13 cellular contexts compared by ENCODE assay signal in genomic region chr4:182717788-182718583, GRCh38.
DNase-seq lines count a peak whose midpoint lies in the region; ATAC-seq and TF ChIP-seq lines count a peak whose summit lies in the region.
"Had no signal": no experiment of that assay in that cellular context is flagged by ENCODE, and none has a peak within 500 bp of the region (broad histone marks: within the 10 kb centered on the region; RNA-seq: fewer than 3 reads in every experiment).

No MANE protein-coding gene starts in this region.

- DNase-seq in KBM-7 (peak; percentile 3), foreskin fibroblast (no peak), iPS-NIHi11 (ENCODE audit: low spot score) (no peak), globus pallidus (ENCODE audit: low spot score) (no peak), lower lobe of right lung (no peak)
- DNase-seq: activated T-cell treated with anti-CD3 and anti-CD28 coated beads for 4 hours, left ventricle myocardium superior, NCI-H2029 treated with DMSO at 0.1 percent for 48 hours, NCI-H748 treated with DMSO at 0.1 percent for 48 hours, substantia nigra had no signal

- no peak overlapping the region for H3K27ac ChIP-seq in lower lobe of right lung

- H3K36me3 ChIP-seq in lower lobe of right lung = no peaks in the 10 kb centered on the region

- ATAC-seq in GM18858 (IDR thresholded peaks at IDR 0.05; ENCODE audit: unreplicated experiment) (peak; percentile 69), GM21529 (IDR thresholded peaks at IDR 0.05; ENCODE audit: unreplicated experiment) (peak; percentile 79), HG02981 (IDR thresholded peaks at IDR 0.05; ENCODE audit: unreplicated experiment) (peak; percentile 49), lower lobe of right lung (no peak)
- ATAC-seq: left ventricle myocardium superior had no signal

- H3K9me3 ChIP-seq in lower lobe of right lung = no peaks in the 10 kb centered on the region

- no peaks in the 10 kb centered on the region for H3K27me3 ChIP-seq in lower lobe of right lung (ENCODE audit: low read depth)

- TF ChIP-seq CTCF in foreskin fibroblast (IDR thresholded peaks at IDR 0.05; ENCODE audit: low read depth, low read length) (no peak), lower lobe of right lung (IDR thresholded peaks at IDR 0.05) (no peak)

- in situ Hi-C loops in KBM-7 (cut with MboI; ENCODE audit: low pct_unique_long_range_greater_than_20kb, low sequenced_read_pairs) = no loop called here

- intact Hi-C loops in lower lobe of right lung (cut with DNase I) = no loop called here

- H3K4me3 ChIP-seq in foreskin fibroblast (ENCODE audit: low read depth in 1 of 2, low read length in 2 of 2) (no peak overlapping the region), lower lobe of right lung (no peak overlapping the region)

- no peaks in the 10 kb centered on the region for H3K4me1 ChIP-seq in lower lobe of right lung

Comparison
In these comparisons a context has a peak if more than half of its experiments do, and no peak if none do; other contexts are left out.
1. ATAC-seq: peak in GM18858 (single experiment), GM21529 (single experiment) and HG02981 (single experiment); none in lower lobe of right lung (0 of 2).